Comparison of ENCODE assay signal across 8 cellular contexts in the genomic region with DNA sequence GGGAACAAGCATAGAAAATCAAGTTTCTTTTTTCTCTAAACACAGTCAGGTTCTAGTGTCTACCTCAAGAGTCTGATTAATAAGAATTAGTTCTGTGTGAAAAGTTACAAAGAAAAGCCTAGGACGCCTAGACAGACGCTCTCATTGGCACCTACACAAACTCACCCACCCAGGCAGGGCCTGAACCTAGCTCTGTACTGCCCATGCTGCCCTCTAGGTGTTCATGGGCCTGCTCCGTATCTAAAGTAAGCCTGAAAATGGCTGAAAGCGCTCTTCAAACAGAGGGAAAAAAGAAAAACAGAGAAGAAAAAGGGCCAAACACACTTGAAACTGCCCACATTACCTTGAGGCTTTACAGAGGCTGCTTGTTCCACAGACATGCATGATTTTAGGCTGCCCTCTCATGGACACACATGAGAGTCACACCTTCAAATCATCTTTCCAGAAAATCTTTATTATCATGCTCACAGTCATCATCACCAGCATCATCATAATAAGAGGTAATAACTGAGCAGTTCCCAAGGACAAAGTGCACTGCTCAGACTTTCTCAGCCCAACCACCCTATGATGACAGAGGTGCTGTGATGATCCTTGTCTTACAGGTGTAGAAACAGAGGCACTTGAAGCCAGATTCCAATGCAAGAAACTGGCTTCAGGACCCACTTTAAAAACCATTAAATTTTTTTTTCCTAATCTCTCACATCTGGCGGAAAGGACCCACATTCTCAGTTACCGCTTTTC. TPM values are rescaled to one million over a fixed set of nuclear protein-coding genes. Genes with fewer than 3 reads are reported as not detected.
DNase-seq lines count a peak whose midpoint lies in the region; ATAC-seq and TF ChIP-seq lines count a peak whose summit lies in the region.

No MANE protein-coding gene starts in this region.

- CTCF ChIA-PET in AG04450 (lab: Charles Lee), result interaction anchor here (0.7 to 4.2 kb wide), 9 partner anchors 11 to 695 kb away, joined by 3 to 43 read pairs (median 3); no protein-coding TSS in a partner anchor

- H3K4me1 ChIP-seq in upper lobe of right lung, result peaks cover 3% of the 10 kb centered on the region

- POLR2A ChIA-PET in AG04450 (lab: Yijun Ruan, JAX), result interaction anchor here (0.9 to 1.1 kb wide), 2 partner anchors 47 to 162 kb away, joined by 3 read pairs; no protein-coding TSS in a partner anchor

- DNase-seq in AG04450 (ENCODE audit: low read depth, low spot score), result peak; percentile 20
- peak; percentile 53 for DNase-seq in G401 (ENCODE audit: low spot score)
- peak; percentile 54 for DNase-seq in NCI-H2227 treated with DMSO at 0.1 percent for 48 hours (lab: John Stamatoyannopoulos, UW)
- peak; percentile 41 for DNase-seq in astrocyte of the cerebellum (ENCODE audit: low read depth)
- peak; percentile 68 for DNase-seq in kidney tubule cell (ENCODE audit: low spot score)
- DNase-seq in upper lobe of right lung, result no peak
- no peak for DNase-seq in mesenteric fat pad (ENCODE audit: low spot score)

- TF ChIP-seq CTCF in AG04450 (IDR thresholded peaks at IDR 0.05; ENCODE audit: low read depth, low read length) (peak; percentile 56), astrocyte of the cerebellum (IDR thresholded peaks at IDR 0.05; ENCODE audit: low read depth, low read length, missing control alignments) (peak; percentile 56), upper lobe of right lung (IDR thresholded peaks at IDR 0.05) (peak; percentile 27)

- in situ Hi-C loops in G401 (cut with HindIII; ENCODE audit: low sequenced_read_pairs) (no loop called here), astrocyte of the cerebellum (cut with HindIII; ENCODE audit: low sequenced_read_pairs) (no loop called here)

- H3K9me3 ChIP-seq in AG04450 (ENCODE audit: control insufficient read depth, insufficient read depth, low read length) (no peaks in the 10 kb centered on the region), upper lobe of right lung (no peaks in the 10 kb centered on the region)

- no peaks in the 10 kb centered on the region for H3K36me3 ChIP-seq in upper lobe of right lung

- H3K27me3 ChIP-seq in AG04450 (ENCODE audit: control insufficient read depth, insufficient read depth, low read length), result no peaks in the 10 kb centered on the region
- no peaks in the 10 kb centered on the region for H3K27me3 ChIP-seq in upper lobe of right lung

- intact Hi-C loops in upper lobe of right lung (cut with DNase I), result no loop called here

- ATAC-seq in HG02759 (IDR thresholded peaks at IDR 0.05; ENCODE audit: unreplicated experiment) (peak; percentile 53), upper lobe of right lung (peak; percentile 80)

- H3K27ac ChIP-seq in AG04450 (ENCODE audit: low read depth, low read length), result peak overlapping the region; percentile 52
- H3K27ac ChIP-seq in upper lobe of right lung, result no peak overlapping the region

- H3K4me3 ChIP-seq in AG04450 (ENCODE audit: low read depth, low read length), result no peak overlapping the region
- H3K4me3 ChIP-seq in astrocyte of the cerebellum (ENCODE audit: low read depth, low read length), result no peak overlapping the region
- no peak overlapping the region for H3K4me3 ChIP-seq in upper lobe of right lung

RNA-seq across cellular contexts. Expression of a gene that starts 49.6 kb away (rescaled TPM):
- polyA plus RNA-seq in AG04450 (2011; rRNA removed), result 0.22 and 0.27 TPM in 2 replicates
- polyA minus RNA-seq in AG04450 (2011; rRNA and poly(A)+ RNA removed), result 0.09 and 0.55 TPM in 2 replicates
- not detected in 2 replicates for total RNA-seq in G401 (2014; rRNA removed; shearing (Covaris generic))
- 0.26 TPM for total RNA-seq in upper lobe of right lung
- 0.29 TPM for total RNA-seq in mesenteric fat pad

Comparison
In these comparisons a context has a peak if more than half of its experiments do, and no peak if none do; other contexts are left out.
1. DNase-seq: peak in AG04450 (single experiment), G401 (single experiment), NCI-H2227 treated with DMSO at 0.1 percent for 48 hours (single experiment), astrocyte of the cerebellum (single experiment) and kidney tubule cell (single experiment); none in upper lobe of right lung (single experiment) and mesenteric fat pad (single experiment).
2. Peak in every context shown above with its lines, with median percentiles within 50 percentile points of each other: CTCF ChIP-seq.